10 cellular contexts compared by ENCODE assay signal in the genomic region with DNA sequence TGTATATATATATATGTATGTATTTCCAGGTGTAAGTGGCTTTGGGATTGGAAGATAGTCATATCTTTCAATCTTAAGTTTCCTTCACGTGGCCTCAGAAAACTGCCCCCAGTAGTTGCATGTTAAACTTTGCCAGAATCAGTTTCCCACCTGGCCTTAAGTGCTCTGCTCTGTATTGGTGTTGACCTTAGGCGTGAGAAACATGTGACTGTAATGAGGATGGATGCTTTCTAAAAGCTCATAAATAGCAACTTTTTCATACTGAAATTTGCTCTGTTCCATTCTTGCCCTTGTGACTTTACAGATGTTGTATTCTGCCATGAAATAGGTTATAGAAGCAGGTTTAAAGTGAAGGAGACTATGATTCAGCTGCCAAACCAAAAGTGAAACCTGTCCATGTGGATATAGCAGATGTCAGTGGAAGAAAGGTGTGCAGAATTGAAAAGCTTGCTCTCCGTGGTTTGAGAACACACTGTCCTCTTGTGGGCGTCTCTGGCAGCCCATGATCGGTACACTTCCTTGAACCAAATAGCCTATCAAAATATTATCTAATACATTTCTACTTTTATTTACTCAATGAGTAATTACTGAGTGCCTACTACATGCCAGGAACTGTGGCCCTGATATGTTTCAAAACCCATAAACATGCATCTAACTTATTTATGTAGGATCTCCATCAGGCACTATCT. TPM values are rescaled to one million over a fixed set of nuclear protein-coding genes. Genes with fewer than 3 reads are reported as not detected.
A peak's percentile ranks its signal among the peaks of the same experiment; 100 is the strongest.
DNase-seq lines count a peak whose midpoint lies in the region; ATAC-seq, FAIRE-seq and TF ChIP-seq lines count a peak whose summit lies in the region.
"Had no signal": no experiment of that assay in that cellular context is flagged by ENCODE, and none has a peak within 500 bp of the region (broad histone marks: within the 10 kb centered on the region; RNA-seq: fewer than 3 reads in every experiment).

No MANE protein-coding gene starts in this region.

- peaks cover 21% of the 10 kb centered on the region for H3K36me3 Mint-ChIP-seq in T-helper 1 cell treated with Interleukin-12 subunit alpha and Interleukin-12 subunit beta and Interleukin-4 antibody, amounts not matched to agents 30 μg/mL and 1 μg/mL, for 36 hours (ENCODE audit: low read depth)
- H3K36me3 Mint-ChIP-seq in progenitor cell of endocrine pancreas (ENCODE audit: insufficient read depth) = no peaks in the 10 kb centered on the region

- H3K9me3 ChIP-seq in keratinocyte (ENCODE audit: control insufficient read depth, low read depth, low read length) (no peaks in the 10 kb centered on the region), psoas muscle (no peaks in the 10 kb centered on the region)
- H3K9me3 ChIP-seq: ascending aorta had no signal

- DNase-seq in GM10248 (ENCODE audit: extremely low spot score) (peak; percentile 37), keratinocyte (ENCODE audit: low read depth, low spot score) (no peak), progenitor cell of endocrine pancreas (ENCODE audit: low spot score, unreplicated experiment) (no peak), psoas muscle (no peak)

- dilution Hi-C loops in keratinocyte (cut with MboI; ENCODE audit: extremely low pct_ligation_motif_present, low sequenced_read_pairs) = no loop called here

- POLR2A ChIA-PET in GM10248 (lab: Yijun Ruan, JAX) = no interaction called here

- H3K9me1 ChIP-seq in keratinocyte (ENCODE audit: control insufficient read depth, extremely low read depth, insufficient read depth, low read length) = no peaks in the 10 kb centered on the region

- no peaks in the 10 kb centered on the region for H3K79me2 ChIP-seq in keratinocyte (ENCODE audit: control insufficient read depth, insufficient read depth, low read length)

- no peak overlapping the region for H3K4me3 ChIP-seq in keratinocyte (ENCODE audit: control insufficient read depth in 2 of 3, extremely low read depth in 1 of 3, insufficient read depth in 2 of 3, low read depth in 1 of 3, low read length in 3 of 3)
- no peak overlapping the region for H3K4me3 ChIP-seq in psoas muscle
- H3K4me3 ChIP-seq: ascending aorta, SK-N-MC had no signal

- H3K4me2 ChIP-seq in keratinocyte (ENCODE audit: control insufficient read depth, extremely low read depth, insufficient read depth, low read depth, low read length) = peak overlapping the region; percentile 1

- H3K27me3 ChIP-seq in keratinocyte (ENCODE audit: control insufficient read depth, extremely low read depth, insufficient read depth, low read length) (no peaks in the 10 kb centered on the region), psoas muscle (ENCODE audit: insufficient read depth in 3 of 3, low read length in 2 of 3) (no peaks in the 10 kb centered on the region)
- H3K27me3 ChIP-seq: ascending aorta had no signal

- ATAC-seq in HG02610 (IDR thresholded peaks at IDR 0.05; ENCODE audit: unreplicated experiment) (peak; percentile 72), HG03097 (IDR thresholded peaks at IDR 0.05; ENCODE audit: low FRiP score, unreplicated experiment) (no peak), psoas muscle (no peak), HG03457 (IDR thresholded peaks at IDR 0.05; ENCODE audit: unreplicated experiment) (no peak)

- H3K27me3 Mint-ChIP-seq in T-helper 1 cell treated with Interleukin-12 subunit alpha and Interleukin-12 subunit beta and Interleukin-4 antibody, amounts not matched to agents 30 μg/mL and 1 μg/mL, for 36 hours (ENCODE audit: low read depth) = no peaks in the 10 kb centered on the region
- H3K27me3 Mint-ChIP-seq in progenitor cell of endocrine pancreas = no peaks in the 10 kb centered on the region

- no peak overlapping the region for H3K9ac ChIP-seq in keratinocyte (ENCODE audit: control insufficient read depth, extremely low read depth, insufficient read depth, low read length)

- peak overlapping the region; percentile 55 for H3K27ac Mint-ChIP-seq in T-helper 1 cell treated with Interleukin-12 subunit alpha and Interleukin-12 subunit beta and Interleukin-4 antibody, amounts not matched to agents 30 μg/mL and 1 μg/mL, for 36 hours
- H3K27ac Mint-ChIP-seq in progenitor cell of endocrine pancreas = no peak overlapping the region

- intact Hi-C loops in psoas muscle (cut with DNase I) = no loop called here

- no peak overlapping the region for H2AFZ ChIP-seq in keratinocyte (ENCODE audit: control insufficient read depth, low read length)

- WGBS in psoas muscle, 3 donors = 58 to 92% (median 89%) methylated on average over 5 of the region's 5 CpGs

- H3K36me3 ChIP-seq in keratinocyte (ENCODE audit: control insufficient read depth in 2 of 2, extremely low read depth in 1 of 2, insufficient read depth in 2 of 2, low read length in 2 of 2) (no peaks in the 10 kb centered on the region), psoas muscle (ENCODE audit: insufficient read depth in 1 of 2, low read depth in 1 of 2) (no peaks in the 10 kb centered on the region)
- H3K36me3 ChIP-seq: ascending aorta had no signal

- TF ChIP-seq CTCF in GM10248 (IDR thresholded peaks at IDR 0.05; ENCODE audit: control extremely low read depth, extremely low read depth, low read depth, missing control alignments) (peak; percentile 35), keratinocyte (optimal IDR thresholded peaks at IDR 0.05 in 1 of 3, IDR thresholded peaks at IDR 0.05 in 1 of 3, conservative IDR thresholded peaks at IDR 0.05 in 1 of 3; ENCODE audit: extremely low read depth in 1 of 3, insufficient read depth in 2 of 3, low read length in 3 of 3) (peak in 2 of 3 experiments; percentile 46 to 52), progenitor cell of endocrine pancreas (IDR thresholded peaks at IDR 0.05; ENCODE audit: unreplicated experiment) (no peak), psoas muscle (IDR thresholded peaks at IDR 0.05) (no peak)

- H3K4me3 Mint-ChIP-seq in T-helper 1 cell treated with Interleukin-12 subunit alpha and Interleukin-12 subunit beta and Interleukin-4 antibody, amounts not matched to agents 30 μg/mL and 1 μg/mL, for 36 hours = peak overlapping the region; percentile 22
- H3K4me3 Mint-ChIP-seq in progenitor cell of endocrine pancreas (ENCODE audit: low read depth) = no peak overlapping the region

- no peak overlapping the region for H3K27ac ChIP-seq in keratinocyte (ENCODE audit: control insufficient read depth, insufficient read depth, low read length)
- H3K27ac ChIP-seq in psoas muscle = no peak overlapping the region
- H3K27ac ChIP-seq: ascending aorta, SK-N-MC had no signal

- no peaks in the 10 kb centered on the region for H3K9me3 Mint-ChIP-seq in T-helper 1 cell treated with Interleukin-12 subunit alpha and Interleukin-12 subunit beta and Interleukin-4 antibody, amounts not matched to agents 30 μg/mL and 1 μg/mL, for 36 hours
- no peaks in the 10 kb centered on the region for H3K9me3 Mint-ChIP-seq in progenitor cell of endocrine pancreas (ENCODE audit: low read depth)

- peaks cover 30% of the 10 kb centered on the region for H3K4me1 ChIP-seq in keratinocyte (ENCODE audit: control insufficient read depth, extremely low read depth, insufficient read depth, low read length)
- peaks cover 10% of the 10 kb centered on the region for H3K4me1 ChIP-seq in psoas muscle

- no peaks in the 10 kb centered on the region for H4K20me1 ChIP-seq in keratinocyte (ENCODE audit: control insufficient read depth, extremely low read depth, insufficient read depth, low read length)

- CTCF ChIA-PET in GM10248 (lab: Yijun Ruan, JAX) = interaction anchor here (0.7 to 9.2 kb wide), 7 partner anchors 8 to 1043 kb away, joined by 3 to 95 read pairs (median 8); partner anchors contain the start of gene SCG5

- FAIRE-seq in keratinocyte (lab: Jason Lieb, UNC) = peak; percentile 51

- peaks cover 13% of the 10 kb centered on the region for H3K4me1 Mint-ChIP-seq in T-helper 1 cell treated with Interleukin-12 subunit alpha and Interleukin-12 subunit beta and Interleukin-4 antibody, amounts not matched to agents 30 μg/mL and 1 μg/mL, for 36 hours (ENCODE audit: low read depth)
- H3K4me1 Mint-ChIP-seq in progenitor cell of endocrine pancreas (ENCODE audit: low read depth) = no peaks in the 10 kb centered on the region

RNA-seq across cellular contexts. Expression of gene SCG5, which starts 15.8 kb away (rescaled TPM):
- polyA plus RNA-seq in keratinocyte = 14.5 to 29.2 TPM (median 15.8 TPM) in 3 replicates
- polyA plus RNA-seq in keratinocyte (2011; ENCODE audit: low read depth) = 9.2 TPM
- 14.1 and 21.0 TPM in 2 replicates for polyA plus RNA-seq in keratinocyte (2011; cell fraction: cytosol; rRNA removed)
- polyA plus RNA-seq in keratinocyte (2011; cell fraction: nucleus; rRNA removed) = 8.6 and 9.8 TPM in 2 replicates
- 16.2 and 34.7 TPM in 2 replicates for polyA plus RNA-seq in keratinocyte (2012; ENCODE audit: low replicate concordance)
- polyA minus RNA-seq in keratinocyte = 3.4 to 4.5 TPM (median 4.2 TPM) in 3 replicates
- 6.5 TPM for polyA minus RNA-seq in keratinocyte (2011; cell fraction: cytosol; rRNA and poly(A)+ RNA removed)
- polyA minus RNA-seq in keratinocyte (2011; cell fraction: nucleus; rRNA and poly(A)+ RNA removed) = 1.4 and 4.9 TPM in 2 replicates
- total RNA-seq in progenitor cell of endocrine pancreas = 18.2 and 19.4 TPM in 2 replicates
- under 1 TPM in 1 of 4 donors, not detected in 3; 0.21 TPM for total RNA-seq in psoas muscle
- under 1 TPM; 0.15 to 0.86 (median 0.52) TPM for polyA plus RNA-seq in psoas muscle
- total RNA-seq: ascending aorta had no signal

RNA-seq across cellular contexts. Expression of gene ARHGAP11A, which starts 42.0 kb away (rescaled TPM):
- polyA plus RNA-seq in keratinocyte = 2.0 to 11.3 TPM (median 7.5 TPM) in 3 replicates
- polyA plus RNA-seq in keratinocyte (2011; ENCODE audit: low read depth) = 3.6 TPM
- 3.2 and 4.9 TPM in 2 replicates for polyA plus RNA-seq in keratinocyte (2011; cell fraction: cytosol; rRNA removed)
- 4.1 TPM in 2 replicates for polyA plus RNA-seq in keratinocyte (2011; cell fraction: nucleus; rRNA removed)
- polyA plus RNA-seq in keratinocyte (2012; ENCODE audit: low replicate concordance) = 1.7 and 20.2 TPM in 2 replicates
- polyA minus RNA-seq in keratinocyte = 1.1 to 7.5 TPM (median 1.8 TPM) in 3 replicates
- polyA minus RNA-seq in keratinocyte (2011; cell fraction: cytosol; rRNA and poly(A)+ RNA removed) = 3.1 TPM
- 1.8 and 4.8 TPM in 2 replicates for polyA minus RNA-seq in keratinocyte (2011; cell fraction: nucleus; rRNA and poly(A)+ RNA removed)
- total RNA-seq in progenitor cell of endocrine pancreas = 28.0 and 30.1 TPM in 2 replicates
- 1 to 10 TPM; 1.1 to 2.8 (median 2.0) TPM for total RNA-seq in psoas muscle
- 1 to 10 TPM in 1 of 3 donors, under 1 TPM in 2; 0.41 to 2.4 (median 0.57) TPM for polyA plus RNA-seq in psoas muscle
- total RNA-seq: ascending aorta had no signal

Comparison
In these comparisons a context has a peak if more than half of its experiments do, and no peak if none do; other contexts are left out.
1. CTCF ChIP-seq: peak in GM10248 (single experiment) and keratinocyte (2 of 3); none in progenitor cell of endocrine pancreas (single experiment) and psoas muscle (single experiment).
2. RNA of gene SCG5, which starts 15.8 kb away (total RNA-seq): 18.2 to 19.4 TPM in progenitor cell of endocrine pancreas; 0.21 TPM in psoas muscle; every median in the first group is over 10 times any median in the second.